8 cellular contexts compared by ENCODE assay signal in genomic region chr11:34512810-34513673, GRCh38. TPM values are rescaled to one million over a fixed set of nuclear protein-coding genes. Genes with fewer than 3 reads are reported as not detected.
A peak's percentile ranks its signal among the peaks of the same experiment; 100 is the strongest.
DNase-seq lines count a peak whose midpoint lies in the region; ATAC-seq and TF ChIP-seq lines count a peak whose summit lies in the region.

No MANE protein-coding gene starts in this region.

- no peak for TF ChIP-seq POLR2A in adrenal gland (IDR thresholded peaks at IDR 0.05)

- no peaks in the 10 kb centered on the region for H3K9me3 ChIP-seq in adrenal gland (replicated peaks in 1 of 3)

- H3K4me1 ChIP-seq in adrenal gland (replicated peaks in 1 of 2): no peaks in the 10 kb centered on the region

- intact Hi-C loops in adrenal gland (cut with DNase I): no loop called here

- ATAC-seq in GM19467 (IDR thresholded peaks at IDR 0.05; ENCODE audit: unreplicated experiment): peak; percentile 86

- peak; percentile 53 for DNase-seq in DMS53 treated with DMSO at 0.1 percent for 48 hours (lab: John Stamatoyannopoulos, UW; ENCODE audit: unreplicated experiment)
- DNase-seq in HT-29 (ENCODE audit: low spot score): peak; percentile 89
- peak; percentile 42 for DNase-seq in SKM-1 (lab: John Stamatoyannopoulos, UW; ENCODE audit: unreplicated experiment)
- peak in 6 of 7 donors; percentile 34 to 69 (median 56) for DNase-seq in adrenal gland
- DNase-seq in hepatic stellate cell (ENCODE audit: low spot score): peak; percentile 71
- peak; percentile 17 to 41 for DNase-seq in stimulated activated CD4-positive, alpha-beta T cell treated with anti-CD3 and anti-CD28 coated beads, Interleukin-12 subunit alpha, Interleukin-12 subunit beta, amount 100 ng/mL, for 24 hours (ENCODE audit: low read depth in 2 of 2)
- DNase-seq in cortex of kidney (lab: John Stamatoyannopoulos, UW): no peak

- TF ChIP-seq CTCF in adrenal gland (IDR thresholded peaks at IDR 0.05): peak; percentile 38 to 66 (median 58)

- H3K27ac ChIP-seq in adrenal gland: no peak overlapping the region

- no peaks in the 10 kb centered on the region for H3K36me3 ChIP-seq in adrenal gland (replicated peaks in 1 of 2)

- no peak overlapping the region for H3K4me3 ChIP-seq in adrenal gland

- WGBS in adrenal gland, 4 donors: 70 to 79% (median 72%) methylated on average over 23 to 25 of the region's 25 CpGs

- no peaks in the 10 kb centered on the region for H3K27me3 ChIP-seq in adrenal gland

RNA-seq across cellular contexts. Expression of gene ELF5, which starts 0.6 kb away (rescaled TPM):
- total RNA-seq in HT-29 (2014; rRNA removed; shearing (Covaris generic)): 1.3 and 1.6 TPM in 2 replicates
- not detected for total RNA-seq in adrenal gland
- polyA plus RNA-seq in adrenal gland: under 1 TPM in 1 of 3 donors, not detected in 2; 0.03 TPM
